ENCODE assay signal across 7 cellular contexts in genomic region chr7:85186521-85187241, GRCh38. TPM values are rescaled to one million over a fixed set of nuclear protein-coding genes. Genes with fewer than 3 reads are reported as not detected.
DNase-seq lines count a peak whose midpoint lies in the region; ATAC-seq and TF ChIP-seq lines count a peak whose summit lies in the region.

Gene SEMA3D (minus strand): TSS chr7:85187056. CDS start chr7:85121891, 65,165 bp downstream.

- H4K20me1 ChIP-seq in OCI-LY7 (ENCODE audit: insufficient read depth, low read length): no peaks in the 10 kb centered on the region
- no peaks in the 10 kb centered on the region for H4K20me1 ChIP-seq in smooth muscle cell (ENCODE audit: low read depth)

- intact Hi-C loops in OCI-LY7 (cut with micrococcal nuclease; ENCODE audit: unreplicated experiment): no loop called here

- H3K9me3 ChIP-seq in HUES48 (ENCODE audit: control insufficient read depth, insufficient read depth, low read length) (no peaks in the 10 kb centered on the region), OCI-LY7 (ENCODE audit: low read length) (no peaks in the 10 kb centered on the region), smooth muscle cell (replicated peaks; ENCODE audit: low read depth) (no peaks in the 10 kb centered on the region)

- H3F3A ChIP-seq in smooth muscle cell (ENCODE audit: low read depth): no peaks in the 10 kb centered on the region

- no peaks in the 10 kb centered on the region for H3K4me1 Mint-ChIP-seq in central memory CD8-positive, alpha-beta T cell

- H3K27me3 ChIP-seq in HUES48 (ENCODE audit: control insufficient read depth, insufficient read depth, low read length): peaks cover 48% of the 10 kb centered on the region
- H3K27me3 ChIP-seq in smooth muscle cell (ENCODE audit: low read depth): peaks cover 26% of the 10 kb centered on the region

- TF ChIP-seq CTCF in GM10266 (IDR thresholded peaks at IDR 0.05; ENCODE audit: control insufficient read depth, insufficient read depth, low read depth, missing control alignments) (peak; percentile 81), OCI-LY7 (conservative IDR thresholded peaks at IDR 0.05; ENCODE audit: low read length) (peak; percentile 46), smooth muscle cell (IDR thresholded peaks at IDR 0.05; ENCODE audit: borderline replicate concordance, insufficient read depth, poor library complexity, severe bottlenecking) (peak; percentile 90)

- H3K9ac ChIP-seq in HUES48 (ENCODE audit: low read depth, low read length): peak within 1 kb of the TSS; percentile 36
- H3K9ac ChIP-seq in smooth muscle cell (ENCODE audit: low read depth): peak within 1 kb of the TSS; percentile 40

- no peaks in the 10 kb centered on the region for H3K79me2 ChIP-seq in OCI-LY7 (ENCODE audit: insufficient read depth, low read depth, low read length)
- peaks cover 25% of the 10 kb centered on the region for H3K79me2 ChIP-seq in smooth muscle cell (ENCODE audit: low read depth)

- H3K4me1 ChIP-seq in HUES48 (ENCODE audit: control insufficient read depth, insufficient read depth, low read length) (peaks cover 19% of the 10 kb centered on the region), OCI-LY7 (ENCODE audit: insufficient read depth, low read length, poor library complexity, severe bottlenecking) (no peaks in the 10 kb centered on the region), smooth muscle cell (ENCODE audit: low read depth) (peaks cover 5% of the 10 kb centered on the region)

- peaks cover 10% of the 10 kb centered on the region for H3K27me3 Mint-ChIP-seq in central memory CD8-positive, alpha-beta T cell

- H3K4me2 ChIP-seq in OCI-LY7 (ENCODE audit: low read length): no peak within 1 kb of the TSS
- peak within 1 kb of the TSS; percentile 99 for H3K4me2 ChIP-seq in smooth muscle cell

- H3K36me3 ChIP-seq in HUES48 (ENCODE audit: control insufficient read depth, insufficient read depth, low read length) (no peaks in the 10 kb centered on the region), OCI-LY7 (ENCODE audit: insufficient read depth, low read length) (no peaks in the 10 kb centered on the region), smooth muscle cell (ENCODE audit: low read depth) (no peaks in the 10 kb centered on the region)

- H2AFZ ChIP-seq in OCI-LY7 (ENCODE audit: low read length) (no peak within 1 kb of the TSS), smooth muscle cell (ENCODE audit: low read depth) (peak within 1 kb of the TSS; percentile 98)

- H3K4me3 ChIP-seq in HUES48 (ENCODE audit: low read depth, low read length) (peak within 1 kb of the TSS; percentile 78), OCI-LY7 (ENCODE audit: low read depth, low read length, poor library complexity, severe bottlenecking) (no peak within 1 kb of the TSS), smooth muscle cell (peak within 1 kb of the TSS; percentile 89)

- H3K27ac ChIP-seq in HUES48 (ENCODE audit: low read depth, low read length) (no peak within 1 kb of the TSS), OCI-LY7 (ENCODE audit: low read depth, low read length, poor library complexity, severe bottlenecking) (no peak within 1 kb of the TSS), smooth muscle cell (ENCODE audit: low read depth) (peak within 1 kb of the TSS; percentile 48)

- DNase-seq in GM10266 (ENCODE audit: extremely low spot score): peak; percentile 63
- no peak for DNase-seq in OCI-LY7 (ENCODE audit: low spot score)
- DNase-seq in central memory CD8-positive, alpha-beta T cell (ENCODE audit: low spot score in 2 of 2): no peak
- peak; percentile 94 for DNase-seq in islet precursor cell
- DNase-seq in smooth muscle cell (lab: John Stamatoyannopoulos, UW; ENCODE audit: unreplicated experiment): peak; percentile 39

- H3K27ac Mint-ChIP-seq in central memory CD8-positive, alpha-beta T cell (ENCODE audit: low read depth): no peak within 1 kb of the TSS

- CTCF ChIA-PET in OCI-LY7 (lab: Charles Lee; ENCODE audit: unreplicated experiment): no interaction called here

- under 1% methylated on average over 40 of the region's 45 CpGs for WGBS in smooth muscle cell (ENCODE audit: low lambda C conversion rate)

- peak within 1 kb of the TSS; percentile 21 for H3K4me3 Mint-ChIP-seq in central memory CD8-positive, alpha-beta T cell

- ATAC-seq in GM21529 (IDR thresholded peaks at IDR 0.05; ENCODE audit: unreplicated experiment): peak; percentile 94
- ATAC-seq in central memory CD8-positive, alpha-beta T cell (replicated peaks; ENCODE audit: extremely low read depth, poor library complexity, severe bottlenecking): no peak

- peaks cover 4% of the 10 kb centered on the region for H3K36me3 Mint-ChIP-seq in central memory CD8-positive, alpha-beta T cell (ENCODE audit: insufficient read depth)

- peaks cover 15% of the 10 kb centered on the region for H3K9me3 Mint-ChIP-seq in central memory CD8-positive, alpha-beta T cell

- no peaks in the 10 kb centered on the region for H3K9me2 ChIP-seq in OCI-LY7 (ENCODE audit: insufficient read depth, low read length)

- no TSS peak for BruUV-seq in OCI-LY7 (replicated peaks; lab: Mats Ljungman, UMichigan)

- POLR2A ChIA-PET in OCI-LY7 (lab: Charles Lee): no interaction called here

RNA-seq across cellular contexts. Expression of gene SEMA3D, which starts in this region (rescaled TPM):
- 0.15 TPM in 1 of 2 replicates, not detected in the other for total RNA-seq in OCI-LY7 (2014; rRNA removed; shearing (Covaris generic))
- total RNA-seq in OCI-LY7 (2022): not detected in 2 replicates
- 106 and 116 TPM in 2 replicates for total RNA-seq in smooth muscle cell
- 9.8 and 31.4 TPM in 2 replicates for polyA plus RNA-seq in smooth muscle cell

Comparison
In these comparisons a context has a peak if more than half of its experiments do, and no peak if none do; other contexts are left out.
1. RNA of gene SEMA3D (total RNA-seq): 106 to 116 TPM in smooth muscle cell; 0.15 TPM in OCI-LY7; every median in the first group is over 10 times any median in the second.
2. DNase-seq: peak in GM10266 (single experiment), islet precursor cell (single experiment) and smooth muscle cell (single experiment); none in OCI-LY7 (single experiment) and central memory CD8-positive, alpha-beta T cell (0 of 2).
3. Peak in every context shown above with its lines, with median percentiles within 50 percentile points of each other: CTCF ChIP-seq.